Comparison of ENCODE assay signal across 2 cellular contexts in genomic region chr11:59557940-59558643, GRCh38.
TF ChIP-seq lines count a peak whose summit lies in the region.

No MANE protein-coding gene starts in this region.

TF ChIP-seq in HepG2, 621 proteins besides CTCF, POLR2A, EP300 and RAD21:
- TF ChIP-seq PHF8 (CRISPR knock-in tag; IDR thresholded peaks at IDR 0.05), result 0 out of 2 replicates have a peak, but pooled peaks have one; percentile 0
- 0 out of 2 replicates have a peak, but pooled peaks have one; percentile 5 for TF ChIP-seq DMAP1 (CRISPR knock-in tag; IDR thresholded peaks at IDR 0.05)
- no peak for TF ChIP-seq DR1 (CRISPR knock-in tag; IDR thresholded peaks at IDR 0.05)
- TF ChIP-seq NKX3-1 (CRISPR knock-in tag; IDR thresholded peaks at IDR 0.05), result no peak
- TF ChIP-seq ZKSCAN1 (IDR thresholded peaks at IDR 0.05; ENCODE audit: low read length), result peak; percentile 74; the same call in 1 of the 2 replicates

TF ChIP-seq in WTC11, 78 proteins besides CTCF, POLR2A, EP300 and RAD21:
- TF ChIP-seq ATF1 (CRISPR knock-in tag; IDR thresholded peaks at IDR 0.05) (no peak), KAT7 (CRISPR knock-in tag; IDR thresholded peaks at IDR 0.05; ENCODE audit: borderline replicate concordance) (no peak), E2F5 (CRISPR knock-in tag; IDR thresholded peaks at IDR 0.05) (no peak), PRRX2 (CRISPR knock-in tag; IDR thresholded peaks at IDR 0.05) (no peak), RELA (CRISPR knock-in tag; IDR thresholded peaks at IDR 0.05; ENCODE audit: borderline replicate concordance) (no peak)
- TF ChIP-seq, protein P1, sequence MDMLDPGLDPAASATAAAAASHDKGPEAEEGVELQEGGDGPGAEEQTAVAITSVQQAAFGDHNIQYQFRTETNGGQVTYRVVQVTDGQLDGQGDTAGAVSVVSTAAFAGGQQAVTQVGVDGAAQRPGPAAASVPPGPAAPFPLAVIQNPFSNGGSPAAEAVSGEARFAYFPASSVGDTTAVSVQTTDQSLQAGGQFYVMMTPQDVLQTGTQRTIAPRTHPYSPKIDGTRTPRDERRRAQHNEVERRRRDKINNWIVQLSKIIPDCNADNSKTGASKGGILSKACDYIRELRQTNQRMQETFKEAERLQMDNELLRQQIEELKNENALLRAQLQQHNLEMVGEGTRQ (CRISPR knock-in tag; IDR thresholded peaks at IDR 0.05), result no peak
- TF ChIP-seq, protein P2, sequence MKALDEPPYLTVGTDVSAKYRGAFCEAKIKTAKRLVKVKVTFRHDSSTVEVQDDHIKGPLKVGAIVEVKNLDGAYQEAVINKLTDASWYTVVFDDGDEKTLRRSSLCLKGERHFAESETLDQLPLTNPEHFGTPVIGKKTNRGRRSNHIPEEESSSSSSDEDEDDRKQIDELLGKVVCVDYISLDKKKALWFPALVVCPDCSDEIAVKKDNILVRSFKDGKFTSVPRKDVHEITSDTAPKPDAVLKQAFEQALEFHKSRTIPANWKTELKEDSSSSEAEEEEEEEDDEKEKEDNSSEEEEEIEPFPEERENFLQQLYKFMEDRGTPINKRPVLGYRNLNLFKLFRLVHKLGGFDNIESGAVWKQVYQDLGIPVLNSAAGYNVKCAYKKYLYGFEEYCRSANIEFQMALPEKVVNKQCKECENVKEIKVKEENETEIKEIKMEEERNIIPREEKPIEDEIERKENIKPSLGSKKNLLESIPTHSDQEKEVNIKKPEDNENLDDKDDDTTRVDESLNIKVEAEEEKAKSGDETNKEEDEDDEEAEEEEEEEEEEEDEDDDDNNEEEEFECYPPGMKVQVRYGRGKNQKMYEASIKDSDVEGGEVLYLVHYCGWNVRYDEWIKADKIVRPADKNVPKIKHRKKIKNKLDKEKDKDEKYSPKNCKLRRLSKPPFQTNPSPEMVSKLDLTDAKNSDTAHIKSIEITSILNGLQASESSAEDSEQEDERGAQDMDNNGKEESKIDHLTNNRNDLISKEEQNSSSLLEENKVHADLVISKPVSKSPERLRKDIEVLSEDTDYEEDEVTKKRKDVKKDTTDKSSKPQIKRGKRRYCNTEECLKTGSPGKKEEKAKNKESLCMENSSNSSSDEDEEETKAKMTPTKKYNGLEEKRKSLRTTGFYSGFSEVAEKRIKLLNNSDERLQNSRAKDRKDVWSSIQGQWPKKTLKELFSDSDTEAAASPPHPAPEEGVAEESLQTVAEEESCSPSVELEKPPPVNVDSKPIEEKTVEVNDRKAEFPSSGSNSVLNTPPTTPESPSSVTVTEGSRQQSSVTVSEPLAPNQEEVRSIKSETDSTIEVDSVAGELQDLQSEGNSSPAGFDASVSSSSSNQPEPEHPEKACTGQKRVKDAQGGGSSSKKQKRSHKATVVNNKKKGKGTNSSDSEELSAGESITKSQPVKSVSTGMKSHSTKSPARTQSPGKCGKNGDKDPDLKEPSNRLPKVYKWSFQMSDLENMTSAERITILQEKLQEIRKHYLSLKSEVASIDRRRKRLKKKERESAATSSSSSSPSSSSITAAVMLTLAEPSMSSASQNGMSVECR (CRISPR knock-in tag; IDR thresholded peaks at IDR 0.05; ENCODE audit: borderline replicate concordance), result no peak
